ENCODE assay signal across 21 cellular contexts in the genomic region with DNA sequence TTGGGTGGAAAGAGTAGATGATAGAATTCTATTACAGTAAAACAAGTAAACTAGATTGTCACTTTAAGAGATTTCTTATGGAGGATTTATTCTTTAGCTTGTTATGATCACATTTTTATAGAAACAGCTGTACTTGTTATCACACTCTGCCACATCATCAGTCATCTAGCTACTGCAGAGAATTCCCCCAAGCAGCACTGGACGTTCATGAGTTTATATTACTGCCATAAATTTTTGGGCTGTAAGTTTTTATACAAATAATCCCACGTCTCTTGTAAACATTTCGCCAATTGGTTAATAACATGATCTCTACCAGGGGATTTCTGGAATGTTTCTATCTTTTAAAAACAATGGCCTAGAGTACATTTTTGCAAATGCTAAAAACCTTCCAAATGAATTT.
DNase-seq lines count a peak whose midpoint lies in the region; TF ChIP-seq lines count a peak whose summit lies in the region.
"Had no signal": no experiment of that assay in that cellular context is flagged by ENCODE, and none has a peak within 500 bp of the region (broad histone marks: within the 10 kb centered on the region; RNA-seq: fewer than 3 reads in every experiment).

No MANE protein-coding gene starts in this region.

- POLR2A ChIA-PET in AG04450 (lab: Yijun Ruan, JAX): no interaction called here

- no peaks in the 10 kb centered on the region for H3K4me1 ChIP-seq in tibial nerve
- H3K4me1 ChIP-seq: BLaER1 treated with 17β-estradiol and CSF1 and Interleukin-3, amounts not matched to agents 10 nM and 100 nM; SJCRH30 had no signal

- H3K9me3 Mint-ChIP-seq in nephron: no peaks in the 10 kb centered on the region
- H3K9me3 Mint-ChIP-seq: HFFc6, IgD-negative memory B cell had no signal

- H3K9me3 ChIP-seq in AG04450 (ENCODE audit: control insufficient read depth, insufficient read depth, low read length): no peaks in the 10 kb centered on the region
- H3K9me3 ChIP-seq in tibial nerve: no peaks in the 10 kb centered on the region
- H3K9me3 ChIP-seq: BLaER1 treated with 17β-estradiol and CSF1 and Interleukin-3, amounts not matched to agents 10 nM and 100 nM; SJCRH30 had no signal

- H3K4me3 Mint-ChIP-seq in nephron: no peak overlapping the region
- H3K4me3 Mint-ChIP-seq: CD8-positive, alpha-beta memory T cell; HFFc6; IgD-negative memory B cell had no signal

- H3K4me3 ChIP-seq in AG04450 (ENCODE audit: low read depth, low read length): no peak overlapping the region
- no peak overlapping the region for H3K4me3 ChIP-seq in tibial nerve
- H3K4me3 ChIP-seq: BLaER1 treated with 17β-estradiol and CSF1 and Interleukin-3, amounts not matched to agents 10 nM and 100 nM; SJCRH30 had no signal

- DNase-seq in AG04450 (ENCODE audit: low read depth, low spot score) (peak; percentile 62), NCI-H226 (peak; percentile 12), fibroblast of peridontal ligament (ENCODE audit: extremely low read depth) (peak; percentile 88), NOMO-1 treated with dmso at 0.1 percent for 144 hours (lab: John Stamatoyannopoulos, UW; ENCODE audit: unreplicated experiment) (no peak), cortex of kidney (lab: John Stamatoyannopoulos, UW) (no peak), tibial nerve (ENCODE audit: low spot score in 2 of 2) (no peak), NCI-H510A (lab: John Stamatoyannopoulos, UW) (no peak)
- DNase-seq: 8988T; CD8-positive, alpha-beta memory T cell; DMS79; GOT3; HFFc6; Kasumi-1; NCI-H1105 treated with DMSO at 0.1 percent for 48 hours; NCI-H187; NCI-H446 had no signal

- no peak for TF ChIP-seq EP300 in tibial nerve (IDR thresholded peaks at IDR 0.05)

- CTCF ChIA-PET in AG04450 (lab: Charles Lee): interaction anchor here (0.6 kb wide), 1 partner anchor 349 kb away, joined by 5 read pairs; no protein-coding TSS in a partner anchor

- WGBS in tibial nerve, 2 donors: 37 to 45% methylated on average over 3 of the region's 3 CpGs

- H3K27ac ChIP-seq in AG04450 (ENCODE audit: low read depth, low read length) (no peak overlapping the region), tibial nerve (no peak overlapping the region)
- H3K27ac ChIP-seq: BLaER1 treated with 17β-estradiol and CSF1 and Interleukin-3, amounts not matched to agents 10 nM and 100 nM; RWPE1; SJCRH30 had no signal

- TF ChIP-seq POLR2A in tibial nerve (IDR thresholded peaks at IDR 0.05): no peak

- H3K27me3 Mint-ChIP-seq in nephron (ENCODE audit: low read depth): no peaks in the 10 kb centered on the region
- H3K27me3 Mint-ChIP-seq: CD8-positive, alpha-beta memory T cell; IgD-negative memory B cell had no signal

- no peaks in the 10 kb centered on the region for H3K36me3 Mint-ChIP-seq in nephron (ENCODE audit: low read depth)
- H3K36me3 Mint-ChIP-seq: CD8-positive, alpha-beta memory T cell; IgD-negative memory B cell had no signal

- no peaks in the 10 kb centered on the region for H3K27me3 ChIP-seq in AG04450 (ENCODE audit: control insufficient read depth, insufficient read depth, low read length)
- H3K27me3 ChIP-seq in tibial nerve: no peaks in the 10 kb centered on the region
- H3K27me3 ChIP-seq: BLaER1 treated with 17β-estradiol and CSF1 and Interleukin-3, amounts not matched to agents 10 nM and 100 nM; SJCRH30 had no signal

- peaks cover 5% of the 10 kb centered on the region for H3K4me1 Mint-ChIP-seq in nephron
- H3K4me1 Mint-ChIP-seq: CD8-positive, alpha-beta memory T cell; IgD-negative memory B cell had no signal

- peak overlapping the region in 2 of 3 experiments; percentile 1 to 44 for H3K27ac Mint-ChIP-seq in nephron
- H3K27ac Mint-ChIP-seq: CD8-positive, alpha-beta memory T cell; HFFc6; IgD-negative memory B cell had no signal

- TF ChIP-seq CTCF in AG04450 (IDR thresholded peaks at IDR 0.05; ENCODE audit: low read depth, low read length) (no peak), nephron (IDR thresholded peaks at IDR 0.05; ENCODE audit: unreplicated experiment in 3 of 3) (no peak), tibial nerve (IDR thresholded peaks at IDR 0.05) (no peak)

- no peaks in the 10 kb centered on the region for H3K36me3 ChIP-seq in tibial nerve
- H3K36me3 ChIP-seq: BLaER1 treated with 17β-estradiol and CSF1 and Interleukin-3, amounts not matched to agents 10 nM and 100 nM; SJCRH30 had no signal

Comparison
In these comparisons a context has a peak if more than half of its experiments do, and no peak if none do; other contexts are left out.
1. DNase-seq: peak in AG04450 (single experiment), NCI-H226 (single experiment) and fibroblast of peridontal ligament (single experiment); none in NOMO-1 treated with dmso at 0.1 percent for 144 hours (single experiment), cortex of kidney (single experiment), tibial nerve (0 of 2) and NCI-H510A (single experiment).